11 cellular contexts compared by ENCODE assay signal in the genomic region with DNA sequence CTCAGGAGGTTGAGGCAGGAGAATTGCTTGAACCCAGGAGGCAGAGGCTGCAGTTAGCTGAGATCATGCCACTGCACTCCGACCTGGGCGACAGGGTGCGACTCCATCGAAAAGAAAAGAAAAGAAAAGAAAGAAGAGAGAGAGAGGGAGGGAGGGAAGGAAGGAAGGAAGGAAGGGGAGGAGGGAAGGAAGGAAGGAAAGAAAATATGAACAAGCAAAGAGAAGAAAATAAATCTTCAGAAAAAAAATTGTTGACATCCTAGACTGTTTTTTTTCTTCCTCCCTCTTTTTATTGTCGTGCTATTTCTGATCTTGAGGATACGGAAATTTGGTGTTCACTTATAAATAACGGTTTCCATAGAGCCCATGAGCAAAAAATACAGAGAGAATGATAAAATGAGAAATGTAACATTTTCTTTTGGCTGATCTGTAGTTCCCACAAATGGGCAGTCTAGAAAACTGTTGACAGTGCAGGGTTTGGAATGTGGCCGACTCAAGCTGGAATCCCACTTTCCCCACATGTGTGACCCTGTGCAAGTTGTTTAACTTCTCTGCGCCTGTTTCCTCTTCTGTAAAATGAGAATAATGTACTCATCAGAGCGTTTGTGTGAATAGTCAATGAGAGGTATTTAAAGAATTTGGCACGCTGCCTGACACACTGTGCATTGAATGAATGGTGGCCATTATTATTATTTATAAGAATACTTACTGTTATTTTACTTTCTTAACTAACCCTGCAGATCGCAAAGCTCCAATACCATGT. TPM values are rescaled to one million over a fixed set of nuclear protein-coding genes. Genes with fewer than 3 reads are reported as not detected.
A peak's percentile ranks its signal among the peaks of the same experiment; 100 is the strongest.
DNase-seq lines count a peak whose midpoint lies in the region; ATAC-seq and TF ChIP-seq lines count a peak whose summit lies in the region.
"Had no signal": no experiment of that assay in that cellular context is flagged by ENCODE, and none has a peak within 500 bp of the region (broad histone marks: within the 10 kb centered on the region; RNA-seq: fewer than 3 reads in every experiment).

No MANE protein-coding gene starts in this region.

- peaks cover 32 to 54% (median 43%) of the 10 kb centered on the region in 4 donors for H3K4me1 ChIP-seq in esophagus muscularis mucosa
- H3K4me1 ChIP-seq: parathyroid adenoma had no signal

- peak overlapping the region; percentile 41 to 73 (median 52) for H3K27ac ChIP-seq in esophagus muscularis mucosa (replicated peaks in 1 of 4)
- H3K27ac ChIP-seq: parathyroid adenoma had no signal

- H3K4me3 ChIP-seq in esophagus muscularis mucosa = no peak overlapping the region

- H3K36me3 ChIP-seq in esophagus muscularis mucosa = peaks cover 0 to 4% (median 0%) of the 10 kb centered on the region in 4 donors

- no peak for TF ChIP-seq POLR2A in esophagus muscularis mucosa (IDR thresholded peaks at IDR 0.05; ENCODE audit: low read depth)

- 62% methylated on average over 12 of the region's 12 CpGs for WGBS in esophagus muscularis mucosa

- no peak for TF ChIP-seq EP300 in esophagus muscularis mucosa (IDR thresholded peaks at IDR 0.05)

- no peak for TF ChIP-seq CTCF in esophagus muscularis mucosa (IDR thresholded peaks at IDR 0.05)

- H3K9me3 ChIP-seq in esophagus muscularis mucosa = no peaks in the 10 kb centered on the region

- peak; percentile 96 for DNase-seq in EL
- DNase-seq in NCI-H510A treated with DMSO at 0.1 percent for 48 hours (lab: John Stamatoyannopoulos, UW) = peak; percentile 17
- peak; percentile 10 for DNase-seq in esophagus muscularis mucosa (ENCODE audit: extremely low spot score)
- DNase-seq in renal cortical epithelial cell (ENCODE audit: low read depth) = peak; percentile 92
- DNase-seq in effector CD8-positive, alpha-beta T cell (lab: John Stamatoyannopoulos, UW) = no peak
- DNase-seq in SW480 (ENCODE audit: low spot score) = no peak
- DNase-seq in NCI-H446 treated with DMSO at 0.1 percent for 48 hours (lab: John Stamatoyannopoulos, UW) = no peak
- DNase-seq: erythroblast, T-cell had no signal

- no peaks in the 10 kb centered on the region for H3K27me3 ChIP-seq in esophagus muscularis mucosa

- ATAC-seq in GM21529 (IDR thresholded peaks at IDR 0.05; ENCODE audit: unreplicated experiment) = no peak
- ATAC-seq: T-cell had no signal

- intact Hi-C loops in esophagus muscularis mucosa (cut with DNase I) = no loop called here

RNA-seq across cellular contexts. Expression of a gene that starts 19.4 kb away (rescaled TPM):
- total RNA-seq in esophagus muscularis mucosa = 1,000 to 10,000 TPM in 3 of 4 donors, 100 to 1,000 TPM in 1; 821 to 1,626 (median 1,353) TPM
- total RNA-seq in renal cortical epithelial cell = 9.7 and 45.1 TPM in 2 replicates

Comparison
In these comparisons a context has a peak if more than half of its experiments do, and no peak if none do; other contexts are left out.
1. DNase-seq: peak in EL (single experiment), NCI-H510A treated with DMSO at 0.1 percent for 48 hours (single experiment), esophagus muscularis mucosa (single experiment) and renal cortical epithelial cell (single experiment); none in effector CD8-positive, alpha-beta T cell (single experiment), SW480 (single experiment) and NCI-H446 treated with DMSO at 0.1 percent for 48 hours (single experiment).
2. RNA of a gene that starts 19.4 kb away (total RNA-seq): 821 to 1,626 TPM in esophagus muscularis mucosa; 9.7 to 45.1 TPM in renal cortical epithelial cell; every median in the first group is over 10 times any median in the second.